8 cellular contexts compared by ENCODE assay signal in genomic region chr6:19804362-19805145, GRCh38. TPM values are rescaled to one million over a fixed set of nuclear protein-coding genes. Genes with fewer than 3 reads are reported as not detected.
DNase-seq lines count a peak whose midpoint lies in the region; ATAC-seq lines count a peak whose summit lies in the region.

No MANE protein-coding gene starts in this region.

- H3K9me3 Mint-ChIP-seq in activated naive CD8-positive, alpha-beta T cell (ENCODE audit: low read depth) = no peaks in the 10 kb centered on the region

- H3K9me3 ChIP-seq in neuron (ENCODE audit: low read length) (no peaks in the 10 kb centered on the region), thymus (ENCODE audit: control insufficient read depth) (no peaks in the 10 kb centered on the region)

- DNase-seq in DMS114 treated with DMSO at 0.1 percent for 48 hours (lab: John Stamatoyannopoulos, UW; ENCODE audit: unreplicated experiment) (peak; percentile 93), HuH-7 (ENCODE audit: low spot score) (peak; percentile 61), OCI-M2 (lab: John Stamatoyannopoulos, UW; ENCODE audit: unreplicated experiment) (peak; percentile 44), glomerular visceral epithelial cell (ENCODE audit: extremely low spot score) (peak; percentile 97)

- peak overlapping the region; percentile 83 for H3K4me3 Mint-ChIP-seq in activated naive CD8-positive, alpha-beta T cell

- H3K27ac Mint-ChIP-seq in activated naive CD8-positive, alpha-beta T cell = no peak overlapping the region

- H3K27me3 Mint-ChIP-seq in activated naive CD8-positive, alpha-beta T cell = peaks cover 19% of the 10 kb centered on the region

- H3K27ac ChIP-seq in thymus (ENCODE audit: low read depth) = no peak overlapping the region

- H3K36me3 ChIP-seq in neuron (ENCODE audit: insufficient read depth, low read length) (no peaks in the 10 kb centered on the region), thymus (ENCODE audit: control insufficient read depth, insufficient read depth) (no peaks in the 10 kb centered on the region)

- H3K4me1 Mint-ChIP-seq in activated naive CD8-positive, alpha-beta T cell (ENCODE audit: low read depth) = peaks cover 9% of the 10 kb centered on the region

- H3K4me1 ChIP-seq in neuron (ENCODE audit: insufficient read depth, low read length) (peaks cover 19% of the 10 kb centered on the region), thymus (ENCODE audit: control insufficient read depth, insufficient read depth, low read length) (no peaks in the 10 kb centered on the region)

- ATAC-seq in GM21576 (IDR thresholded peaks at IDR 0.05; ENCODE audit: unreplicated experiment) = peak; percentile 93

- H3K4me3 ChIP-seq in neuron (ENCODE audit: low read length) = peak overlapping the region; percentile 66
- peak overlapping the region; percentile 41 for H3K4me3 ChIP-seq in thymus (ENCODE audit: low read length)

- H3K27me3 ChIP-seq in neuron (ENCODE audit: insufficient read depth, low read length) (no peaks in the 10 kb centered on the region), thymus (ENCODE audit: control insufficient read depth, insufficient read depth) (peaks cover 5% of the 10 kb centered on the region)

- peak overlapping the region; percentile 95 for H2AFZ ChIP-seq in neuron (ENCODE audit: low read depth, low read length)

- WGBS in thymus = 2% methylated on average over 74 of the region's 74 CpGs

- no peaks in the 10 kb centered on the region for H3K36me3 Mint-ChIP-seq in activated naive CD8-positive, alpha-beta T cell

RNA-seq across cellular contexts. Expression of gene ID4, which starts 32.6 kb away (rescaled TPM):
- polyA plus RNA-seq in thymus = 10.9 TPM

Comparison
In these comparisons a context has a peak if more than half of its experiments do, and no peak if none do; other contexts are left out.
1. DNase-seq: peak in every context shown above with its lines; median percentile 97 in glomerular visceral epithelial cell; 93 in DMS114 treated with DMSO at 0.1 percent for 48 hours; 61 in HuH-7; 44 in OCI-M2.